1 cellular context compared by ENCODE assay signal in the genomic region with DNA sequence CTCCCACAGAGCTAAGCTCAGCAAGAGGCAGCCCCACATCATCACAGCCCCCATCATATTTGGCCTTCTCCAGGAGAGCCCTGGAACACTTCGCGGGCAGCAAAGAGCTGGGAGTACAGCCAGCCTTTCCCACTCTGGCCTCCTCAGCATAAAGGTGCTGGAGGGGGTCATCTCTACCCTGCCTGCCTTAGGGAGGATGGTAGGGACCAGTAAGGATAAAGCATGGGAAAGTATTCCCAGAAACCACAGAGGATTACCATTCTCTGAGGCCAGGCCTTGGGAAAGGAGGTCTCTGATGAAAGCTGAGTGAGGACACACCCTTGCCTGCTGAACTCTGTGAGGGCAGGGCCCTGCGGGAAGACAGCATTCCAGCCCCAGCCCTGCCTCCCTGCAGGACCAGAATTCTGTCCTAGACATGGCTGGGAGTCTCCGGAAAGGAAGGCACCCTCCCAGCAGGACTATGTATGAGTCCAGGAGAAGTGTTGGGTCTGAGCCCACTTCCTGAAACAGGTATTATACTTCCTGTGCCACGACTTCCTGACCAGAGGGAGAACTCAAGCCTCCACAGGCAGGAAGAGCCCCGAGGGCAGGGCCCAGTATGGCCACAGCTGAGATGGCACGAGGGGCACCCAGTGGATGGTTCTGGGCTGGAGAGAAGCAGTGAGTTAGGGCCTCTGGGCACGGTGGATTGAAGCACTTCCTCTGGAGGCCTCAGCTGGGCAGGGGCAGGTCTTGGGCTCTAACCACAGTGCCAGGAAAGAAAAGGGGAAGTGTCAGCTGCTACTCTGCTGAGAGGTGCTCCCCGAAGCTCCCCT.
TF ChIP-seq lines count a peak whose summit lies in the region.

No MANE protein-coding gene starts in this region.

TF ChIP-seq in GM12878, 131 proteins besides CTCF, POLR2A, EP300 and RAD21 (continued from another document):
- TF ChIP-seq, protein P1, sequence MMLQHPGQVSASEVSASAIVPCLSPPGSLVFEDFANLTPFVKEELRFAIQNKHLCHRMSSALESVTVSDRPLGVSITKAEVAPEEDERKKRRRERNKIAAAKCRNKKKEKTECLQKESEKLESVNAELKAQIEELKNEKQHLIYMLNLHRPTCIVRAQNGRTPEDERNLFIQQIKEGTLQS (IDR thresholded peaks at IDR 0.05; ENCODE audit: borderline replicate concordance, extremely low read depth, low read depth, low read length): no peak
- TF ChIP-seq NBN (IDR thresholded peaks at IDR 0.05) (no peak), ATF7 (IDR thresholded peaks at IDR 0.05; ENCODE audit: low read depth) (no peak), GABPA (IDR thresholded peaks at IDR 0.05; ENCODE audit: low read depth) (no peak), MEF2B (IDR thresholded peaks at IDR 0.05; ENCODE audit: partially characterized antibody, poor library complexity, severe bottlenecking) (no peak), PAX8 (IDR thresholded peaks at IDR 0.05) (no peak), BRCA1 (IDR thresholded peaks at IDR 0.05; ENCODE audit: low read depth, low read length) (no peak), RBBP5 (conservative IDR thresholded peaks at IDR 0.05) (no peak), CREM (IDR thresholded peaks at IDR 0.05; ENCODE audit: low read depth) (no peak), RUNX3 (IDR thresholded peaks at IDR 0.05; ENCODE audit: low read length) (peak; percentile 64)
- TF ChIP-seq, protein P2, sequence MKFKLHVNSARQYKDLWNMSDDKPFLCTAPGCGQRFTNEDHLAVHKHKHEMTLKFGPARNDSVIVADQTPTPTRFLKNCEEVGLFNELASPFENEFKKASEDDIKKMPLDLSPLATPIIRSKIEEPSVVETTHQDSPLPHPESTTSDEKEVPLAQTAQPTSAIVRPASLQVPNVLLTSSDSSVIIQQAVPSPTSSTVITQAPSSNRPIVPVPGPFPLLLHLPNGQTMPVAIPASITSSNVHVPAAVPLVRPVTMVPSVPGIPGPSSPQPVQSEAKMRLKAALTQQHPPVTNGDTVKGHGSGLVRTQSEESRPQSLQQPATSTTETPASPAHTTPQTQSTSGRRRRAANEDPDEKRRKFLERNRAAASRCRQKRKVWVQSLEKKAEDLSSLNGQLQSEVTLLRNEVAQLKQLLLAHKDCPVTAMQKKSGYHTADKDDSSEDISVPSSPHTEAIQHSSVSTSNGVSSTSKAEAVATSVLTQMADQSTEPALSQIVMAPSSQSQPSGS (IDR thresholded peaks at IDR 0.05; ENCODE audit: low read length): no peak
